Comparison of ENCODE assay signal across 1 cellular context in genomic region chr7:73318656-73319204, GRCh38.
TF ChIP-seq lines count a peak whose summit lies in the region.

No MANE protein-coding gene starts in this region.

TF ChIP-seq in K562, 482 proteins besides CTCF, POLR2A, EP300 and RAD21:
- TF ChIP-seq TFAP4 (CRISPR knock-in tag; IDR thresholded peaks at IDR 0.05; ENCODE audit: borderline replicate concordance) = peak; percentile 34; the same call in 1 of the 2 replicates
